ENCODE assay signal across 1 cellular context in genomic region chr9:38334234-38334633, GRCh38.
TF ChIP-seq lines count a peak whose summit lies in the region.

No MANE protein-coding gene starts in this region.

TF ChIP-seq in GM23338, 12 proteins besides CTCF, POLR2A, EP300 and RAD21 (continued from another document):
- TF ChIP-seq EZH2phosphoT487 (IDR thresholded peaks at IDR 0.05; ENCODE audit: unreplicated experiment), result no peak
- TF ChIP-seq REST (IDR thresholded peaks at IDR 0.05; ENCODE audit: unreplicated experiment), result no peak
- TF ChIP-seq JUNB (IDR thresholded peaks at IDR 0.05; ENCODE audit: unreplicated experiment), result no peak
- no peak for TF ChIP-seq ZNF114 (CRISPR knock-in tag; IDR thresholded peaks at IDR 0.05)
